1 cellular context compared by ENCODE assay signal in genomic region chr9:126338945-126339344, GRCh38.
TF ChIP-seq lines count a peak whose summit lies in the region.

No MANE protein-coding gene starts in this region.

TF ChIP-seq in HepG2, 621 proteins besides CTCF, POLR2A, EP300 and RAD21 (continued from another document):
- TF ChIP-seq TFDP2 (CRISPR knock-in tag; IDR thresholded peaks at IDR 0.05) (no peak), RBAK (CRISPR knock-in tag; IDR thresholded peaks at IDR 0.05) (no peak), ADNP (CRISPR knock-in tag; IDR thresholded peaks at IDR 0.05) (no peak), POGK (CRISPR knock-in tag; conservative IDR thresholded peaks at IDR 0.05) (no peak), ZNF782 (CRISPR knock-in tag; IDR thresholded peaks at IDR 0.05; ENCODE audit: borderline replicate concordance) (no peak), ZBTB2 (CRISPR knock-in tag; IDR thresholded peaks at IDR 0.05; ENCODE audit: low read depth) (no peak), NFATC3 (CRISPR knock-in tag; IDR thresholded peaks at IDR 0.05) (no peak), CCDC6 (CRISPR knock-in tag; IDR thresholded peaks at IDR 0.05) (no peak)
